8 cellular contexts compared by ENCODE assay signal in the genomic region with DNA sequence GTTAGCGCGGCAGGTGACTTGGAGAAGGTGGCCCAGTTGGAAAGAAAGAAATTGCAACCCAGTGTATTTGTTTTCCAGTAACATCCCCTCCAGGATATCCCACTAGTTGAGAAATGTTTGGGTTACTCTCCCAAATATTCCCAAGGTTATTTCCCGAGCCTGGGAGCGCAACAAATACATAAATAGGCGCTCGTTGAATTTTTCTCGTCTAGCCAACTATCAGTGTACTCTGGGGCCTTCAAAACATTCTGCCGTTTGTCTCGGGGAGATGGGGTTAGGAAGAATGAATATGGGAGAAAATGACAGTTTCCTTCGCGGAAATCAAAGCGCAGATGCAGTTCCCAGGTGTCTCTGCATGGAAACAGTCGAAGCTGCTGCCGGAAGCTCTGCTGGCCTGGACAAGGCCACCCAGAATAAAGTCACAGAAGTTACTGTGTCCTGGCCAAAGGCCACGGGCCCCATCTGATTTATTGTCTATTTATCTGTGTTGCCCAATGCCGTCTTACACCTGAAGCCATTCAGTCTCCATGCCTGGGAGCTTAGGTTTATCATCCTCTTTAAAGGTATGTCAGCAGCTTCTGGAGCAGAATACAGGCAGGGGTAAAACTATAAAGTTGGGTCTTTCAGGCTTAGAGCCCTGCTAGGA. TPM values are rescaled to one million over a fixed set of nuclear protein-coding genes. Genes with fewer than 3 reads are reported as not detected.
DNase-seq lines count a peak whose midpoint lies in the region; ATAC-seq and TF ChIP-seq lines count a peak whose summit lies in the region.

No MANE protein-coding gene starts in this region.

- no peak overlapping the region for H3K27ac ChIP-seq in CD4-positive, CD25-positive, alpha-beta regulatory T cell (ENCODE audit: insufficient read depth, low read length, poor library complexity, severe bottlenecking)

- no peaks in the 10 kb centered on the region for H3K36me3 Mint-ChIP-seq in CD4-positive, CD25-positive, alpha-beta regulatory T cell
- no peaks in the 10 kb centered on the region for H3K36me3 Mint-ChIP-seq in nephron progenitor cell (ENCODE audit: low read depth)

- TF ChIP-seq CTCF in LNCaP clone FGC (IDR thresholded peaks at IDR 0.05; ENCODE audit: control insufficient read depth, extremely low read depth, insufficient read depth) (no peak), epithelial cell of esophagus (IDR thresholded peaks at IDR 0.05; ENCODE audit: insufficient read depth, low read depth, low read length, missing control alignments) (no peak), nephron progenitor cell (IDR thresholded peaks at IDR 0.05) (no peak)

- no peaks in the 10 kb centered on the region for H3K9me3 ChIP-seq in CD4-positive, CD25-positive, alpha-beta regulatory T cell (ENCODE audit: control insufficient read depth in 2 of 2, low read length in 2 of 2)

- DNase-seq in CD4-positive, CD25-positive, alpha-beta regulatory T cell, result no peak
- DNase-seq in LNCaP clone FGC (ENCODE audit: low read depth) (no peak), epithelial cell of esophagus (ENCODE audit: low read depth) (no peak), nephron progenitor cell (no peak), DMS 273 treated with DMSO at 0.1 percent for 48 hours (lab: John Stamatoyannopoulos, UW) (no peak), HEK293T (ENCODE audit: extremely low spot score) (no peak)

- H3K27me3 ChIP-seq in CD4-positive, CD25-positive, alpha-beta regulatory T cell (ENCODE audit: control insufficient read depth, insufficient read depth, low read length), result peaks cover 5% of the 10 kb centered on the region

- H3K27ac Mint-ChIP-seq in CD4-positive, CD25-positive, alpha-beta regulatory T cell, result no peak overlapping the region
- H3K27ac Mint-ChIP-seq in nephron progenitor cell, result no peak overlapping the region

- peaks cover 0 to 11% (median 4%) of the 10 kb centered on the region in 4 donors for H3K4me1 Mint-ChIP-seq in CD4-positive, CD25-positive, alpha-beta regulatory T cell
- H3K4me1 Mint-ChIP-seq in nephron progenitor cell, result peaks cover 12% of the 10 kb centered on the region

- H3K4me1 ChIP-seq in CD4-positive, CD25-positive, alpha-beta regulatory T cell (ENCODE audit: control insufficient read depth, insufficient read depth, low read length, poor library complexity, severe bottlenecking), result peaks cover 6% of the 10 kb centered on the region

- H3K27me3 Mint-ChIP-seq in CD4-positive, CD25-positive, alpha-beta regulatory T cell, result peaks cover 12% of the 10 kb centered on the region
- H3K27me3 Mint-ChIP-seq in nephron progenitor cell (ENCODE audit: low read depth, poor library complexity), result peaks cover 59% of the 10 kb centered on the region

- POLR2A ChIA-PET in HEK293T (lab: Yijun Ruan, JAX), result interaction anchor here (1.0 kb wide), 1 partner anchor 57 kb away, joined by 4 read pairs; a partner anchor contains a TSS

- no peak for ATAC-seq in CD4-positive, CD25-positive, alpha-beta regulatory T cell (ENCODE audit: low read depth in 2 of 2)
- ATAC-seq in HG03175 (IDR thresholded peaks at IDR 0.05; ENCODE audit: unreplicated experiment) (no peak), HG03565 (IDR thresholded peaks at IDR 0.05; ENCODE audit: unreplicated experiment) (no peak)

- CTCF ChIA-PET in HEK293T (lab: Yijun Ruan, JAX), result interaction anchor here (0.9 to 1.8 kb wide), 4 partner anchors 10 to 95 kb away, joined by 3 to 6 read pairs (median 4); no protein-coding TSS in a partner anchor

- peak overlapping the region in 3 of 4 donors; percentile 46 to 66 (median 55) for H3K4me3 Mint-ChIP-seq in CD4-positive, CD25-positive, alpha-beta regulatory T cell
- peak overlapping the region; percentile 75 for H3K4me3 Mint-ChIP-seq in nephron progenitor cell

- H3K4me3 ChIP-seq in CD4-positive, CD25-positive, alpha-beta regulatory T cell (ENCODE audit: low read depth, low read length), result no peak overlapping the region
- H3K4me3 ChIP-seq in LNCaP clone FGC (ENCODE audit: low read depth, low read length), result peak overlapping the region; percentile 87
- H3K4me3 ChIP-seq in epithelial cell of esophagus (ENCODE audit: low read length), result peak overlapping the region; percentile 55

- H3K9me3 Mint-ChIP-seq in CD4-positive, CD25-positive, alpha-beta regulatory T cell, result no peaks in the 10 kb centered on the region
- no peaks in the 10 kb centered on the region for H3K9me3 Mint-ChIP-seq in nephron progenitor cell

- H3K36me3 ChIP-seq in CD4-positive, CD25-positive, alpha-beta regulatory T cell (ENCODE audit: control insufficient read depth, insufficient read depth, low read length), result no peaks in the 10 kb centered on the region

TF ChIP-seq in HEK293T, 16 proteins besides CTCF, POLR2A, EP300 and RAD21:
- TF ChIP-seq CTBP1 (IDR thresholded peaks at IDR 0.05; ENCODE audit: borderline replicate concordance), result no peak
- no peak for TF ChIP-seq SUZ12 (IDR thresholded peaks at IDR 0.05)
- TF ChIP-seq TARDBP (IDR thresholded peaks at IDR 0.05), result no peak
- no peak for TF ChIP-seq FOXM1 (IDR thresholded peaks at IDR 0.05; ENCODE audit: borderline replicate concordance)
- no peak for TF ChIP-seq ARNT (IDR thresholded peaks at IDR 0.05)
- no peak for TF ChIP-seq FOXK2 (IDR thresholded peaks at IDR 0.05)
- no peak for TF ChIP-seq HDGF (IDR thresholded peaks at IDR 0.05; ENCODE audit: borderline replicate concordance)
- TF ChIP-seq FOXA1 (IDR thresholded peaks at IDR 0.05), result no peak
- no peak for TF ChIP-seq ELF4 (IDR thresholded peaks at IDR 0.05)
- TF ChIP-seq LEF1 (IDR thresholded peaks at IDR 0.05; ENCODE audit: borderline replicate concordance), result no peak
- TF ChIP-seq ZNF384 (IDR thresholded peaks at IDR 0.05), result no peak
- no peak for TF ChIP-seq L3MBTL2 (conservative IDR thresholded peaks at IDR 0.05)
- no peak for TF ChIP-seq NFRKB (IDR thresholded peaks at IDR 0.05)
- TF ChIP-seq, protein P1, sequence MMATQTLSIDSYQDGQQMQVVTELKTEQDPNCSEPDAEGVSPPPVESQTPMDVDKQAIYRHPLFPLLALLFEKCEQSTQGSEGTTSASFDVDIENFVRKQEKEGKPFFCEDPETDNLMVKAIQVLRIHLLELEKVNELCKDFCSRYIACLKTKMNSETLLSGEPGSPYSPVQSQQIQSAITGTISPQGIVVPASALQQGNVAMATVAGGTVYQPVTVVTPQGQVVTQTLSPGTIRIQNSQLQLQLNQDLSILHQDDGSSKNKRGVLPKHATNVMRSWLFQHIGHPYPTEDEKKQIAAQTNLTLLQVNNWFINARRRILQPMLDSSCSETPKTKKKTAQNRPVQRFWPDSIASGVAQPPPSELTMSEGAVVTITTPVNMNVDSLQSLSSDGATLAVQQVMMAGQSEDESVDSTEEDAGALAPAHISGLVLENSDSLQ (IDR thresholded peaks at IDR 0.05), result no peak
- no peak for TF ChIP-seq BHLHE40 (IDR thresholded peaks at IDR 0.05; ENCODE audit: borderline replicate concordance)
- TF ChIP-seq SP1 (IDR thresholded peaks at IDR 0.05), result no peak

RNA-seq across cellular contexts. Expression of a gene that starts 1.0 kb away (rescaled TPM):
- 0.25 TPM for total RNA-seq in CD4-positive, CD25-positive, alpha-beta regulatory T cell
- polyA plus RNA-seq in CD4-positive, CD25-positive, alpha-beta regulatory T cell, result 1 to 10 TPM in 3 of 4 donors, under 1 TPM in 1; 0.30 to 1.8 (median 1.4) TPM

RNA-seq across cellular contexts. Expression of a gene that starts 57.0 kb away (rescaled TPM):
- not detected for total RNA-seq in CD4-positive, CD25-positive, alpha-beta regulatory T cell
- not detected for polyA plus RNA-seq in CD4-positive, CD25-positive, alpha-beta regulatory T cell
